Comparison of ENCODE assay signal across 9 cellular contexts in the genomic region with DNA sequence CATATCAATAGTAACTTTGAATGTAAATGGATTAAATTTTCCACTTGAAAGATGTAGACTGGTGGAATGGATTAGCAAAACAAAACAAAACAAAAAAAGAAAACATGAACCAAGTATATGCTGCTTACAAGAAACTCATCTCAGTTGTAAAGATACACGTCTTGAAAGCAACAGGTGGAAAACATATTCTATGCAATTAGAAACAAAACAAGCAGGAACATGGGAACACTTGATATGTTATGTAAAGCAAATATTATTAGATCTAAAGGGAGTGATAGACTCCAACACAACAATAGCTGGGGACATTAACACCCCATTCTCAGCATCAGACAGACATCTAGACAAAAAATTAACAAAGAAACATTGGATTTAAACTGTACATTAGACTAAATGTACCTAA.
"Had no signal": no experiment of that assay in that cellular context is flagged by ENCODE, and none has a peak within 500 bp of the region (broad histone marks: within the 10 kb centered on the region; RNA-seq: fewer than 3 reads in every experiment).

No MANE protein-coding gene starts in this region.

- DNase-seq: GM23248, GOT3, H7, IMR-90, KBM-7 had no signal

- H3K4me1 ChIP-seq: HAP-1 had no signal

- H3K36me3 ChIP-seq: HAP-1 had no signal

- H3K9ac ChIP-seq: GM23248, KMS-11 had no signal

- H3K4me2 ChIP-seq: KMS-11 had no signal

- H3K4me3 ChIP-seq: GM23248, HAP-1 had no signal

- ATAC-seq: HCT116 had no signal

- H2AFZ ChIP-seq: GM23248 had no signal

- H3K9me3 ChIP-seq: HAP-1 had no signal

- H3K27ac ChIP-seq: GM23248, KMS-11 had no signal

- FAIRE-seq: HTR-8/SVneo had no signal
